ENCODE assay signal across 34 cellular contexts in genomic region chr2:47620717-47621437, GRCh38. TPM values are rescaled to one million over a fixed set of nuclear protein-coding genes. Genes with fewer than 3 reads are reported as not detected.
DNase-seq lines count a peak whose midpoint lies in the region; ATAC-seq, FAIRE-seq and TF ChIP-seq lines count a peak whose summit lies in the region.
"Had no signal": no experiment of that assay in that cellular context is flagged by ENCODE, and none has a peak within 500 bp of the region (broad histone marks: within the 10 kb centered on the region; RNA-seq: fewer than 3 reads in every experiment).

No MANE protein-coding gene starts in this region.

- H3K27ac ChIP-seq in K562 (ENCODE audit: extremely low read depth, low read depth, low read length) (no peak overlapping the region), neural progenitor cell (no peak overlapping the region), suprapubic skin (no peak overlapping the region), PC-9 (no peak overlapping the region)
- H3K27ac ChIP-seq: 22Rv1, HL-60 had no signal

- peaks cover 34% of the 10 kb centered on the region for H3K4me1 Mint-ChIP-seq in neural progenitor cell
- H3K4me1 Mint-ChIP-seq: CD8-positive, alpha-beta memory T cell had no signal

- peaks cover 2% of the 10 kb centered on the region for H3K27me3 Mint-ChIP-seq in neural progenitor cell (ENCODE audit: insufficient read depth, low read depth)

- no peaks in the 10 kb centered on the region for H3K9me1 ChIP-seq in K562 (ENCODE audit: control insufficient read depth, insufficient read depth, low read length)

- H3K9ac ChIP-seq in K562 (ENCODE audit: insufficient read depth in 1 of 2, low read depth in 2 of 2, low read length in 2 of 2) (no peak overlapping the region), neural progenitor cell (no peak overlapping the region)

- H3K27me3 ChIP-seq in K562 (ENCODE audit: control insufficient read depth in 2 of 2, insufficient read depth in 2 of 2, low read length in 2 of 2): peaks cover 11 to 23% of the 10 kb centered on the region in 2 experiments
- no peaks in the 10 kb centered on the region for H3K27me3 ChIP-seq in neural progenitor cell
- H3K27me3 ChIP-seq in suprapubic skin: no peaks in the 10 kb centered on the region
- H3K27me3 ChIP-seq in PC-9 (ENCODE audit: insufficient read depth, low read depth): no peaks in the 10 kb centered on the region
- H3K27me3 ChIP-seq: BE2C had no signal

- peak overlapping the region; percentile 77 for H3K27ac Mint-ChIP-seq in neural progenitor cell
- H3K27ac Mint-ChIP-seq: CD14-positive monocyte; CD8-positive, alpha-beta memory T cell had no signal

- H3K79me2 ChIP-seq in K562 (ENCODE audit: control insufficient read depth, insufficient read depth, low read length) (no peaks in the 10 kb centered on the region), neural progenitor cell (ENCODE audit: low read depth) (no peaks in the 10 kb centered on the region), PC-9 (ENCODE audit: low read depth) (no peaks in the 10 kb centered on the region)

- in situ Hi-C loops in K562 (cut with MboI): no loop called here

- ATAC-seq in Right ventricle myocardium inferior (no peak), K562 (no peak)
- ATAC-seq: GM12878, PC-3 had no signal

- no peak overlapping the region for H3K4me3 ChIP-seq in K562
- H3K4me3 ChIP-seq in neural progenitor cell: no peak overlapping the region
- H3K4me3 ChIP-seq in suprapubic skin: no peak overlapping the region
- no peak overlapping the region for H3K4me3 ChIP-seq in PC-9
- H3K4me3 ChIP-seq: GM12878 had no signal

- POLR2A ChIA-PET in K562 (lab: Yijun Ruan, JAX): interaction anchor here (1.5 kb wide), 1 partner anchor 19 kb away, joined by 3 read pairs; no protein-coding TSS in a partner anchor
- POLR2A ChIA-PET in PC-9 (lab: Charles Lee; ENCODE audit: unreplicated experiment): no interaction called here

- intact Hi-C loops in cardiac septum (cut with DNase I) (no loop called here), Right ventricle myocardium inferior (cut with DNase I) (no loop called here), K562 (cut with micrococcal nuclease) (no loop called here), PC-9 (cut with micrococcal nuclease; ENCODE audit: unreplicated experiment) (no loop called here)

- H3F3A ChIP-seq in neural progenitor cell (ENCODE audit: low read depth) (peaks cover 21% of the 10 kb centered on the region), PC-9 (ENCODE audit: insufficient read depth, low read depth) (no peaks in the 10 kb centered on the region)

- BruUV-seq in K562 (replicated peaks; lab: Mats Ljungman, UMichigan) (no TSS peak), PC-9 (replicated peaks; lab: Mats Ljungman, UMichigan) (no TSS peak)

- FAIRE-seq in K562 (lab: Jason Lieb, UNC) (no peak), H54 (lab: Jason Lieb, UNC) (no peak)
- FAIRE-seq: GM12878 had no signal

- H3K9me3 ChIP-seq in K562 (replicated peaks; ENCODE audit: control insufficient read depth, insufficient read depth, low read depth, low read length) (no peaks in the 10 kb centered on the region), neural progenitor cell (ENCODE audit: low read depth) (no peaks in the 10 kb centered on the region), suprapubic skin (no peaks in the 10 kb centered on the region), PC-9 (ENCODE audit: insufficient read depth, low read depth) (no peaks in the 10 kb centered on the region)
- H3K9me3 ChIP-seq: BE2C had no signal

- no peaks in the 10 kb centered on the region for H3K36me3 Mint-ChIP-seq in neural progenitor cell
- H3K36me3 Mint-ChIP-seq: CD14-positive monocyte; CD8-positive, alpha-beta memory T cell had no signal

- H3K4me2 ChIP-seq in K562 (ENCODE audit: insufficient read depth, low read length): no peak overlapping the region
- no peak overlapping the region for H3K4me2 ChIP-seq in neural progenitor cell
- H3K4me2 ChIP-seq in PC-9: no peak overlapping the region

- TF ChIP-seq RAD21 in K562 (CRISPR knock-in tag; conservative IDR thresholded peaks at IDR 0.05 in 1 of 2, IDR thresholded peaks at IDR 0.05 in 1 of 2): no peak

- H2AFZ ChIP-seq in K562 (ENCODE audit: low read depth, low read length) (no peak overlapping the region), neural progenitor cell (replicated peaks) (no peak overlapping the region), PC-9 (no peak overlapping the region)

- H3K4me1 ChIP-seq in K562 (replicated peaks in 1 of 2; ENCODE audit: control insufficient read depth in 2 of 2, insufficient read depth in 2 of 2, low read length in 2 of 2) (no peaks in the 10 kb centered on the region), neural progenitor cell (peaks cover 35% of the 10 kb centered on the region), suprapubic skin (no peaks in the 10 kb centered on the region), PC-9 (replicated peaks; ENCODE audit: insufficient read depth) (no peaks in the 10 kb centered on the region)
- H3K4me1 ChIP-seq: BE2C had no signal

- 3% methylated on average over 6 of the region's 6 CpGs for WGBS in K562 (ENCODE audit: insufficient coverage, low coverage, missing lambda C conversion rate)
- 85% methylated on average over 6 of the region's 6 CpGs for WGBS in suprapubic skin

- CTCF ChIA-PET in K562 (lab: Yijun Ruan, JAX; ENCODE audit: low intra/inter-chr PET ratio): no interaction called here
- CTCF ChIA-PET in PC-9 (lab: Charles Lee): interaction anchor here (0.7 kb wide), 1 partner anchor 104 kb away, joined by 8 read pairs; no protein-coding TSS in a partner anchor

- no peak for TF ChIP-seq EP300 in K562 (IDR thresholded peaks at IDR 0.05; ENCODE audit: low read length)
- TF ChIP-seq EP300 in suprapubic skin (IDR thresholded peaks at IDR 0.05): no peak

- no peaks in the 10 kb centered on the region for H3K36me3 ChIP-seq in K562 (ENCODE audit: control insufficient read depth, insufficient read depth, low read length)
- no peaks in the 10 kb centered on the region for H3K36me3 ChIP-seq in neural progenitor cell
- H3K36me3 ChIP-seq in suprapubic skin: no peaks in the 10 kb centered on the region
- no peaks in the 10 kb centered on the region for H3K36me3 ChIP-seq in PC-9 (ENCODE audit: low read depth)
- H3K36me3 ChIP-seq: BE2C had no signal

- DNase-seq in cardiac septum (ENCODE audit: low spot score) (peak; percentile 63), Right ventricle myocardium inferior (ENCODE audit: missing footprints) (no peak), K562 (ENCODE audit: extremely low read depth in 1 of 4, low spot score in 3 of 4) (no peak), neural progenitor cell (ENCODE audit: low spot score) (no peak), suprapubic skin (ENCODE audit: low spot score in 2 of 2) (no peak), PC-9 (no peak), hepatic stellate cell (ENCODE audit: low spot score) (no peak), H54 (ENCODE audit: insufficient read length, low spot score) (no peak)
- DNase-seq: ACHN; BE2C; CD8-positive, alpha-beta memory T cell; DMS 273 treated with DMSO at 0.1 percent for 48 hours; DMS79; EL; GDM1; H7; Karpas-422; MV-4-11; NCI-H1105; NCI-H146; NCI-H1930; NCI-H2107; NCI-H446 treated with DMSO at 0.1 percent for 48 hours; NCI-H526; NCI-H82; NK-92 treated with Interleukin-12 subunit alpha and Interleukin-12 subunit beta, amount 100 ng/mL, for 24 hours; PC-3; SHP77 had no signal

- TF ChIP-seq CTCF in K562 (IDR thresholded peaks at IDR 0.05 in 2 of 3, conservative IDR thresholded peaks at IDR 0.05 in 1 of 3; ENCODE audit: insufficient read depth in 2 of 3, low read depth in 1 of 3, low read length in 3 of 3) (no peak), neural progenitor cell (IDR thresholded peaks at IDR 0.05) (no peak), suprapubic skin (IDR thresholded peaks at IDR 0.05) (no peak), PC-9 (conservative IDR thresholded peaks at IDR 0.05) (no peak)

- TF ChIP-seq POLR2A in K562 (conservative IDR thresholded peaks at IDR 0.05) (no peak), suprapubic skin (IDR thresholded peaks at IDR 0.05) (no peak), H54 (IDR thresholded peaks at IDR 0.05; ENCODE audit: low read depth, low read length) (no peak)

- H3K9me2 ChIP-seq in PC-9 (ENCODE audit: insufficient read depth): no peaks in the 10 kb centered on the region

- peaks cover 5% of the 10 kb centered on the region; the same call in 1 of the 2 replicates for H4K20me1 ChIP-seq in K562 (replicated peaks; ENCODE audit: control insufficient read depth, insufficient read depth, low read length)
- no peaks in the 10 kb centered on the region for H4K20me1 ChIP-seq in neural progenitor cell (ENCODE audit: low read depth)
- H4K20me1 ChIP-seq in PC-9 (ENCODE audit: insufficient read depth): no peaks in the 10 kb centered on the region

- H3K9me3 Mint-ChIP-seq in neural progenitor cell: peaks cover 2% of the 10 kb centered on the region
- H3K9me3 Mint-ChIP-seq: CD8-positive, alpha-beta memory T cell had no signal

- no peak overlapping the region for H3K4me3 Mint-ChIP-seq in neural progenitor cell
- H3K4me3 Mint-ChIP-seq: CD14-positive monocyte; CD8-positive, alpha-beta memory T cell had no signal

TF ChIP-seq in K562, 482 proteins besides CTCF, POLR2A, EP300 and RAD21:
- TF ChIP-seq RBM25 (IDR thresholded peaks at IDR 0.05; ENCODE audit: low read depth, low read length, severe bottlenecking) (peak; percentile 49), ZFP36 (IDR thresholded peaks at IDR 0.05; ENCODE audit: low read depth, low read length, partially characterized antibody) (peak; percentile 72), SNRNP70 (optimal IDR thresholded peaks at IDR 0.05; ENCODE audit: low read depth, low read length) (no peak)

RNA-seq across cellular contexts. Expression of gene KCNK12, which starts 50.1 kb away (rescaled TPM):
- 0.05 TPM for total RNA-seq in cardiac septum
- total RNA-seq in Right ventricle myocardium inferior: 0.30 TPM
- total RNA-seq in K562 (2011; cell fraction: chromatin; rRNA removed; ENCODE audit: low replicate concordance): not detected in 2 replicates
- total RNA-seq in K562 (2011; cell fraction: nucleolus; rRNA removed): under 0.01 TPM in 1 of 2 replicates, not detected in the other
- total RNA-seq in K562 (2011; cell fraction: nucleoplasm; rRNA removed): 0.15 TPM in 1 of 2 replicates, not detected in the other
- total RNA-seq in K562 (2014; rRNA removed): not detected in 2 replicates
- total RNA-seq in K562 (2014; rRNA removed; fragmentation: Illumina TruSeq; extraction: Trizol): not detected in 2 replicates
- total RNA-seq in K562 (2015; rRNA removed; fragmentation: Illumina TruSeq; extraction: Trizol): not detected in 2 replicates
- total RNA-seq in K562 (2021): not detected in 2 replicates
- not detected in 2 replicates for polyA plus RNA-seq in K562 (2011; rRNA removed)
- polyA plus RNA-seq in K562 (2011; cell fraction: cytosol; rRNA removed): not detected in 2 replicates
- not detected in 2 replicates for polyA plus RNA-seq in K562 (2011; cell fraction: nucleus; rRNA removed)
- polyA plus RNA-seq in K562 (2012): 0.13 and 0.22 TPM in 2 replicates
- not detected in 2 replicates for polyA plus RNA-seq in K562 (2014; fragmentation: Illumina TruSeq; extraction: Trizol)
- under 1 TPM in 1 of 2 experiments, not detected in 1; 0.04 TPM for polyA plus RNA-seq in K562 (2014; fragmentation: Nextera tagmentation; extraction: Ambion mirVana)
- polyA plus RNA-seq in K562 (2014; rRNA removed): not detected in 2 replicates
- not detected in 2 replicates for polyA minus RNA-seq in K562 (2011; rRNA and poly(A)+ RNA removed)
- not detected in 2 replicates for polyA minus RNA-seq in K562 (2011; cell fraction: cytosol; rRNA and poly(A)+ RNA removed)
- under 0.01 and 0.11 TPM in 2 replicates for polyA minus RNA-seq in K562 (2011; cell fraction: nucleus; rRNA and poly(A)+ RNA removed)
- total RNA-seq in neural progenitor cell (ENCODE audit: low replicate concordance): 0.19 and 3.1 TPM in 2 replicates
- total RNA-seq in suprapubic skin: under 1 TPM in 1 of 4 donors, not detected in 3; 0.11 TPM
- total RNA-seq in PC-9 (2021): not detected in 2 replicates
- total RNA-seq: M059J, RPMI7951 had no signal
- polyA plus RNA-seq: CD14-positive monocyte had no signal
